ENCODE assay signal across 11 cellular contexts in the genomic region with DNA sequence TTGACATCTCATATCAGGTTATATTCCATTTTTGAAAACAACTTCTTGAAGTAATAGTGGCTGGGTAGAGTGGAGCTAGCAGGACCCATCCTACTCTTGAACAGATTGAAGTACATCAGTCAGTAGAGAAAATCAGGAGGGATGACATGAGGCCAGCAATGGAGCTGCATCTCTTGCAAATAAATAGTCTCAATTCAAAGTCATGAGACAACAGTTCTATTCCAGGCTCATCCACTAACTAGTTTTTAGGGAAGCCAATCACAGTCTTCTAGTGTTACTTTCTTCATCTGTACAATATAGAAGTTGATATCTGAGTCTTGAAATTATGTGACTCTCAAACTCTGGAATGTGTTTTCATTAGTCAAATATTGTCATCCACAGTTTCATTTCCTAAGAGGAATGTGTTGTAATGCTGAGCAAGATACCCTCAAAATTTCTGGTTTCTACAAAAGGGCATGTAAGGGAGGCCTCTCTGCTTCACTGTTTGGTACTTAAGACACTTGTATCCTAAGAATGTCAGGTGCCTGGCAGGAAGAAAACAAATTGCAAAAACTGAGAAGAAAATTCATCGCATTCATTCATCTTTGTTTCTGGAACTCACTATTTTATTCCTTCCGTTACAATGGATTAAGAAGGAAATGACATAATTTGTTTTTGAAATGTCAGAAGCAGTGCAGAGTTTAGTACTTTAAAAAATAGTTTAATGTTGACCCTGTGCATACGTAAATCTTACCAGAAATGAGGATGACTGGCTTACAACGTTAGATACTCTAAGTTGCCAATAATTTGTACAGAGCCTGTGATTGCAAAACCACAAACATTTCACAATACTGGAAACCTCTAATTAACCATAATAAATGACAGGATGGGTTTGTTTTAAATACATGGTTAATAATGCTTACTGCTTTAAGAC.
DNase-seq lines count a peak whose midpoint lies in the region; ATAC-seq and TF ChIP-seq lines count a peak whose summit lies in the region.
"Had no signal": no experiment of that assay in that cellular context is flagged by ENCODE, and none has a peak within 500 bp of the region (broad histone marks: within the 10 kb centered on the region; RNA-seq: fewer than 3 reads in every experiment).

No MANE protein-coding gene starts in this region.

- H3K27ac ChIP-seq in colonic mucosa (peak overlapping the region; percentile 29), liver (ENCODE audit: low read depth in 1 of 2, low read length in 2 of 2) (peak overlapping the region; percentile 70 to 74), thymus (ENCODE audit: low read depth) (peak overlapping the region; percentile 25)

- no peaks in the 10 kb centered on the region for H3K4me1 ChIP-seq in colonic mucosa
- H3K4me1 ChIP-seq in liver (ENCODE audit: control insufficient read depth in 4 of 4, insufficient read depth in 4 of 4, low read length in 3 of 4) = peaks cover 8 to 32% (median 19%) of the 10 kb centered on the region in 4 donors
- H3K4me1 ChIP-seq in thymus (ENCODE audit: control insufficient read depth, insufficient read depth, low read length) = no peaks in the 10 kb centered on the region

- H3K36me3 ChIP-seq in colonic mucosa (no peaks in the 10 kb centered on the region), liver (ENCODE audit: control insufficient read depth in 4 of 4, insufficient read depth in 3 of 4, low read depth in 1 of 4, low read length in 3 of 4) (no peaks in the 10 kb centered on the region), thymus (ENCODE audit: control insufficient read depth, insufficient read depth) (no peaks in the 10 kb centered on the region)

- no peak overlapping the region for H3K4me3 ChIP-seq in colonic mucosa
- no peak overlapping the region for H3K4me3 ChIP-seq in liver (ENCODE audit: low read depth in 1 of 3, low read length in 3 of 3)
- no peak overlapping the region for H3K4me3 ChIP-seq in thymus (ENCODE audit: low read length)

- no peak for ATAC-seq in GM18511 (IDR thresholded peaks at IDR 0.05; ENCODE audit: unreplicated experiment)
- ATAC-seq in HG02571 (IDR thresholded peaks at IDR 0.05; ENCODE audit: unreplicated experiment) = no peak

- intact Hi-C loops in colonic mucosa (cut with DNase I) = no loop called here

- DNase-seq in MV-4-11 (lab: John Stamatoyannopoulos, UW) (peak; percentile 21), colonic mucosa (no peak), middle frontal gyrus (ENCODE audit: extremely low spot score, low spot score) (no peak)
- no peak for DNase-seq in activated T-cell treated with anti-CD3 and anti-CD28 coated beads, Interleukin-2, amount 50 U/mL, for 48 hours
- DNase-seq: activated effector memory CD4-positive, alpha-beta T cell treated with anti-CD3 and anti-CD28 coated beads, Interleukin-2, amount 50 U/mL, for 16 hours; hippocampal formation; stimulated activated CD4-positive, alpha-beta T cell treated with anti-CD3 and anti-CD28 coated beads, Interleukin-1b, Interleukin-23, amount 100 ng/mL, for 48 hours had no signal

- TF ChIP-seq CTCF in colonic mucosa (IDR thresholded peaks at IDR 0.05) (no peak), liver (IDR thresholded peaks at IDR 0.05; ENCODE audit: low read depth, low read length, missing input control) (no peak)

- no peaks in the 10 kb centered on the region for H3K27me3 ChIP-seq in colonic mucosa
- no peaks in the 10 kb centered on the region for H3K27me3 ChIP-seq in liver (ENCODE audit: control insufficient read depth in 4 of 4, insufficient read depth in 4 of 4, low read length in 3 of 4)
- no peaks in the 10 kb centered on the region for H3K27me3 ChIP-seq in thymus (ENCODE audit: control insufficient read depth, insufficient read depth)

- TF ChIP-seq RAD21 in liver (IDR thresholded peaks at IDR 0.05) = peak in 1 of 2 donors; percentile 21

- 32% methylated on average over 4 of the region's 4 CpGs for WGBS in liver
- WGBS in thymus = 78% methylated on average over 4 of the region's 4 CpGs

- H3K9ac ChIP-seq in colonic mucosa (ENCODE audit: low read depth in 2 of 2, low read length in 2 of 2) = no peak overlapping the region
- H3K9ac ChIP-seq in liver (ENCODE audit: low read depth in 1 of 2, low read length in 2 of 2) = peak overlapping the region in 1 of 2 donors; percentile 38

- no peaks in the 10 kb centered on the region for H3K9me3 ChIP-seq in colonic mucosa
- no peaks in the 10 kb centered on the region for H3K9me3 ChIP-seq in liver (ENCODE audit: control insufficient read depth in 4 of 4, low read length in 3 of 4)
- no peaks in the 10 kb centered on the region for H3K9me3 ChIP-seq in thymus (ENCODE audit: control insufficient read depth)

TF ChIP-seq in liver, 16 proteins besides CTCF, POLR2A, EP300 and RAD21:
- peak; percentile 69 to 72 for TF ChIP-seq JUND (IDR thresholded peaks at IDR 0.05)
- peak; percentile 48 for TF ChIP-seq FOXA2 (IDR thresholded peaks at IDR 0.05)
- TF ChIP-seq RXRA (IDR thresholded peaks at IDR 0.05) = peak; percentile 34 to 67
- peak in 1 of 2 donors; percentile 58 for TF ChIP-seq HNF4A (conservative IDR thresholded peaks at IDR 0.05)
- peak; percentile 61 for TF ChIP-seq SP1 (IDR thresholded peaks at IDR 0.05)
- TF ChIP-seq, protein P1, sequence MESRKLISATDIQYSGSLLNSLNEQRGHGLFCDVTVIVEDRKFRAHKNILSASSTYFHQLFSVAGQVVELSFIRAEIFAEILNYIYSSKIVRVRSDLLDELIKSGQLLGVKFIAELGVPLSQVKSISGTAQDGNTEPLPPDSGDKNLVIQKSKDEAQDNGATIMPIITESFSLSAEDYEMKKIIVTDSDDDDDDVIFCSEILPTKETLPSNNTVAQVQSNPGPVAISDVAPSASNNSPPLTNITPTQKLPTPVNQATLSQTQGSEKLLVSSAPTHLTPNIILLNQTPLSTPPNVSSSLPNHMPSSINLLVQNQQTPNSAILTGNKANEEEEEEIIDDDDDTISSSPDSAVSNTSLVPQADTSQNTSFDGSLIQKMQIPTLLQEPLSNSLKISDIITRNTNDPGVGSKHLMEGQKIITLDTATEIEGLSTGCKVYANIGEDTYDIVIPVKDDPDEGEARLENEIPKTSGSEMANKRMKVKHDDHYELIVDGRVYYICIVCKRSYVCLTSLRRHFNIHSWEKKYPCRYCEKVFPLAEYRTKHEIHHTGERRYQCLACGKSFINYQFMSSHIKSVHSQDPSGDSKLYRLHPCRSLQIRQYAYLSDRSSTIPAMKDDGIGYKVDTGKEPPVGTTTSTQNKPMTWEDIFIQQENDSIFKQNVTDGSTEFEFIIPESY (IDR thresholded peaks at IDR 0.05) = peak; percentile 51
- peak in 1 of 2 donors; percentile 57 for TF ChIP-seq GABPA (IDR thresholded peaks at IDR 0.05 in 1 of 2, conservative IDR thresholded peaks at IDR 0.05 in 1 of 2)
- TF ChIP-seq, protein P2, sequence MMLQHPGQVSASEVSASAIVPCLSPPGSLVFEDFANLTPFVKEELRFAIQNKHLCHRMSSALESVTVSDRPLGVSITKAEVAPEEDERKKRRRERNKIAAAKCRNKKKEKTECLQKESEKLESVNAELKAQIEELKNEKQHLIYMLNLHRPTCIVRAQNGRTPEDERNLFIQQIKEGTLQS (IDR thresholded peaks at IDR 0.05) = peak; percentile 23
- TF ChIP-seq TAF1 (conservative IDR thresholded peaks at IDR 0.05) = no peak
- peak; percentile 30 for TF ChIP-seq NR2F2 (IDR thresholded peaks at IDR 0.05)
- TF ChIP-seq, protein P3, sequence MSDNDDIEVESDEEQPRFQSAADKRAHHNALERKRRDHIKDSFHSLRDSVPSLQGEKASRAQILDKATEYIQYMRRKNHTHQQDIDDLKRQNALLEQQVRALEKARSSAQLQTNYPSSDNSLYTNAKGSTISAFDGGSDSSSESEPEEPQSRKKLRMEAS (IDR thresholded peaks at IDR 0.05) = peak; percentile 27
- TF ChIP-seq, protein P4, sequence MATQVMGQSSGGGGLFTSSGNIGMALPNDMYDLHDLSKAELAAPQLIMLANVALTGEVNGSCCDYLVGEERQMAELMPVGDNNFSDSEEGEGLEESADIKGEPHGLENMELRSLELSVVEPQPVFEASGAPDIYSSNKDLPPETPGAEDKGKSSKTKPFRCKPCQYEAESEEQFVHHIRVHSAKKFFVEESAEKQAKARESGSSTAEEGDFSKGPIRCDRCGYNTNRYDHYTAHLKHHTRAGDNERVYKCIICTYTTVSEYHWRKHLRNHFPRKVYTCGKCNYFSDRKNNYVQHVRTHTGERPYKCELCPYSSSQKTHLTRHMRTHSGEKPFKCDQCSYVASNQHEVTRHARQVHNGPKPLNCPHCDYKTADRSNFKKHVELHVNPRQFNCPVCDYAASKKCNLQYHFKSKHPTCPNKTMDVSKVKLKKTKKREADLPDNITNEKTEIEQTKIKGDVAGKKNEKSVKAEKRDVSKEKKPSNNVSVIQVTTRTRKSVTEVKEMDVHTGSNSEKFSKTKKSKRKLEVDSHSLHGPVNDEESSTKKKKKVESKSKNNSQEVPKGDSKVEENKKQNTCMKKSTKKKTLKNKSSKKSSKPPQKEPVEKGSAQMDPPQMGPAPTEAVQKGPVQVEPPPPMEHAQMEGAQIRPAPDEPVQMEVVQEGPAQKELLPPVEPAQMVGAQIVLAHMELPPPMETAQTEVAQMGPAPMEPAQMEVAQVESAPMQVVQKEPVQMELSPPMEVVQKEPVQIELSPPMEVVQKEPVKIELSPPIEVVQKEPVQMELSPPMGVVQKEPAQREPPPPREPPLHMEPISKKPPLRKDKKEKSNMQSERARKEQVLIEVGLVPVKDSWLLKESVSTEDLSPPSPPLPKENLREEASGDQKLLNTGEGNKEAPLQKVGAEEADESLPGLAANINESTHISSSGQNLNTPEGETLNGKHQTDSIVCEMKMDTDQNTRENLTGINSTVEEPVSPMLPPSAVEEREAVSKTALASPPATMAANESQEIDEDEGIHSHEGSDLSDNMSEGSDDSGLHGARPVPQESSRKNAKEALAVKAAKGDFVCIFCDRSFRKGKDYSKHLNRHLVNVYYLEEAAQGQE (IDR thresholded peaks at IDR 0.05) = peak; percentile 31
- TF ChIP-seq YY1 (IDR thresholded peaks at IDR 0.05) = peak; percentile 54
- TF ChIP-seq FOXA1 (IDR thresholded peaks at IDR 0.05) = no peak
- TF ChIP-seq EGR1 (IDR thresholded peaks at IDR 0.05; ENCODE audit: low read depth in 2 of 2) = no peak
- TF ChIP-seq HNF4G (IDR thresholded peaks at IDR 0.05) = no peak
